Comparison of ENCODE assay signal across 17 cellular contexts in genomic region chr12:101609198-101609597, GRCh38. TPM values are rescaled to one million over a fixed set of nuclear protein-coding genes. Genes with fewer than 3 reads are reported as not detected.
A peak's percentile ranks its signal among the peaks of the same experiment; 100 is the strongest.
DNase-seq lines count a peak whose midpoint lies in the region; ATAC-seq and TF ChIP-seq lines count a peak whose summit lies in the region.
"Had no signal": no experiment of that assay in that cellular context is flagged by ENCODE, and none has a peak within 500 bp of the region (broad histone marks: within the 10 kb centered on the region; RNA-seq: fewer than 3 reads in every experiment).

No MANE protein-coding gene starts in this region.

- H3K27ac ChIP-seq in C4-2B (peak overlapping the region; percentile 95), VCaP (peak overlapping the region; percentile 94), muscle layer of duodenum (ENCODE audit: low read length) (peak overlapping the region; percentile 59), skeletal muscle tissue (ENCODE audit: low read depth, low read length) (peak overlapping the region; percentile 75)
- H3K27ac ChIP-seq: A549 had no signal

- H3K36me3 ChIP-seq in muscle layer of duodenum (ENCODE audit: control insufficient read depth in 1 of 2, insufficient read depth in 2 of 2, low read length in 2 of 2) (no peaks in the 10 kb centered on the region), skeletal muscle tissue (ENCODE audit: control insufficient read depth in 3 of 3, insufficient read depth in 3 of 3, low read length in 3 of 3) (peaks cover 6 to 15% (median 14%) of the 10 kb centered on the region in 3 donors)
- H3K36me3 ChIP-seq: BE2C had no signal

- no peak overlapping the region for H3K27ac Mint-ChIP-seq in osteocyte (ENCODE audit: unreplicated experiment)
- H3K27ac Mint-ChIP-seq: CD14-positive monocyte; CD8-positive, alpha-beta T cell; GM23338 had no signal

- H3K9me3 ChIP-seq in muscle layer of duodenum (ENCODE audit: control insufficient read depth in 1 of 2, low read length in 2 of 2) (no peaks in the 10 kb centered on the region), skeletal muscle tissue (ENCODE audit: control insufficient read depth in 3 of 3, low read length in 3 of 3) (no peaks in the 10 kb centered on the region)
- H3K9me3 ChIP-seq: A549, BE2C had no signal

- TF ChIP-seq CTCF in C4-2B (conservative IDR thresholded peaks at IDR 0.05) (no peak), VCaP (conservative IDR thresholded peaks at IDR 0.05) (no peak), osteocyte (IDR thresholded peaks at IDR 0.05) (no peak)

- no peaks in the 10 kb centered on the region for H3K27me3 Mint-ChIP-seq in osteocyte (ENCODE audit: unreplicated experiment)

- H3K36me3 Mint-ChIP-seq in osteocyte (ENCODE audit: unreplicated experiment), result no peaks in the 10 kb centered on the region
- H3K36me3 Mint-ChIP-seq: CD8-positive, alpha-beta T cell had no signal

- ATAC-seq in stimulated activated naive CD8-positive, alpha-beta T cell treated with anti-CD3 and anti-CD28 coated beads, Interleukin-15, Interleukin-2, amounts not matched to agents 100 U/mL and 50 U/mL, for 24 hours, result no peak
- ATAC-seq: A549; CD8-positive, alpha-beta T cell; GM23338 had no signal

- H3K4me3 Mint-ChIP-seq in osteocyte (ENCODE audit: unreplicated experiment), result no peak overlapping the region
- H3K4me3 Mint-ChIP-seq: CD14-positive monocyte; CD8-positive, alpha-beta T cell; GM23338 had no signal

- DNase-seq in NCI-H526 (lab: John Stamatoyannopoulos, UW), result no peak
- DNase-seq in stimulated activated naive CD8-positive, alpha-beta T cell treated with anti-CD3 and anti-CD28 coated beads, Interleukin-15, Interleukin-2, amounts not matched to agents 100 U/mL and 50 U/mL, for 24 hours, result no peak
- no peak for DNase-seq in DMS79 treated with DMSO at 0.1 percent for 48 hours (lab: John Stamatoyannopoulos, UW)
- DNase-seq in osteocyte (ENCODE audit: extremely low spot score, unreplicated experiment), result no peak
- DNase-seq: BE2C; CD8-positive, alpha-beta T cell; COR-L47; GF-D8; H7; IMR-90 had no signal

- H3K9me3 Mint-ChIP-seq in osteocyte (ENCODE audit: unreplicated experiment), result no peaks in the 10 kb centered on the region
- H3K9me3 Mint-ChIP-seq: CD8-positive, alpha-beta T cell; GM23338 had no signal

- H3K4me3 ChIP-seq in muscle layer of duodenum (ENCODE audit: low read depth in 1 of 2, low read length in 2 of 2) (no peak overlapping the region), skeletal muscle tissue (ENCODE audit: low read length in 3 of 3) (peak overlapping the region; percentile 54 to 69 (median 56))
- H3K4me3 ChIP-seq: A549, GM23338 had no signal

- H3K27me3 ChIP-seq in muscle layer of duodenum (ENCODE audit: low read depth, low read length), result no peaks in the 10 kb centered on the region
- no peaks in the 10 kb centered on the region for H3K27me3 ChIP-seq in skeletal muscle tissue (ENCODE audit: control insufficient read depth in 3 of 3, insufficient read depth in 3 of 3, low read length in 3 of 3)
- H3K27me3 ChIP-seq: BE2C had no signal

- H3K4me1 Mint-ChIP-seq in osteocyte (ENCODE audit: unreplicated experiment), result no peaks in the 10 kb centered on the region

- H3K9ac ChIP-seq in skeletal muscle tissue (ENCODE audit: low read depth in 1 of 3, low read length in 3 of 3), result peak overlapping the region in 2 of 3 donors; percentile 8 to 33

- H3K4me1 ChIP-seq in muscle layer of duodenum (ENCODE audit: control insufficient read depth in 1 of 2, insufficient read depth in 2 of 2, low read length in 2 of 2), result no peaks in the 10 kb centered on the region
- peaks cover 55 to 65% (median 55%) of the 10 kb centered on the region in 3 donors for H3K4me1 ChIP-seq in skeletal muscle tissue (ENCODE audit: control insufficient read depth in 3 of 3, insufficient read depth in 3 of 3, low read length in 3 of 3)
- H3K4me1 ChIP-seq: A549, BE2C had no signal

RNA-seq across cellular contexts. Expression of gene MYBPC1, which starts 14.4 kb away (rescaled TPM):
- total RNA-seq in skeletal muscle tissue, result 2,201 TPM
- total RNA-seq in osteocyte, result not detected in 2 replicates
- total RNA-seq: CD8-positive, alpha-beta T cell; GM23338; H7; IMR-90 had no signal

Comparison
In these comparisons a context has a peak if more than half of its experiments do, and no peak if none do; other contexts are left out.
1. H3K4me3 ChIP-seq: peak in skeletal muscle tissue (3 of 3); none in muscle layer of duodenum (0 of 2).
2. RNA of gene MYBPC1, which starts 14.4 kb away (total RNA-seq): 2,201 TPM in skeletal muscle tissue (single experiment); not detected in osteocyte; every median in the first group is over 1,000 times any median in the second.
3. Peak in every context shown above with its lines, with median percentiles within 50 percentile points of each other: H3K27ac ChIP-seq.